Comparison of ENCODE assay signal across 8 cellular contexts in genomic region chr16:30570621-30571443, GRCh38. TPM values are rescaled to one million over a fixed set of nuclear protein-coding genes. Genes with fewer than 3 reads are reported as not detected.
A peak's percentile ranks its signal among the peaks of the same experiment; 100 is the strongest.
DNase-seq lines count a peak whose midpoint lies in the region; ATAC-seq and TF ChIP-seq lines count a peak whose summit lies in the region.

No MANE protein-coding gene starts in this region.

- no peaks in the 10 kb centered on the region for H3K9me3 Mint-ChIP-seq in HFFc6
- H3K9me3 Mint-ChIP-seq in activated naive CD8-positive, alpha-beta T cell treated with anti-CD3 and anti-CD28 coated beads, Interleukin-2, amount 10 ng/mL, durations not matched to agents 7 days and 5 days = no peaks in the 10 kb centered on the region

- no peaks in the 10 kb centered on the region for H3K9me3 ChIP-seq in BE2C
- H3K9me3 ChIP-seq in left ventricle myocardium inferior (replicated peaks) = no peaks in the 10 kb centered on the region
- no peaks in the 10 kb centered on the region for H3K9me3 ChIP-seq in psoas muscle

- no peak for TF ChIP-seq CTCF in BE2C (IDR thresholded peaks at IDR 0.05; ENCODE audit: low read depth, low read length)
- no peak for TF ChIP-seq CTCF in HFFc6 (IDR thresholded peaks at IDR 0.05)
- TF ChIP-seq CTCF in left ventricle myocardium inferior (IDR thresholded peaks at IDR 0.05; ENCODE audit: borderline replicate concordance) = no peak
- TF ChIP-seq CTCF in psoas muscle (IDR thresholded peaks at IDR 0.05) = no peak

- H3K4me3 ChIP-seq in BE2C (ENCODE audit: low read depth, low read length) (peak overlapping the region; percentile 84), left ventricle myocardium inferior (peak overlapping the region; percentile 84), psoas muscle (peak overlapping the region; percentile 91)

- H3K4me1 ChIP-seq in BE2C (no peaks in the 10 kb centered on the region; the same call in 1 of the 2 replicates), left ventricle myocardium inferior (peaks cover 36% of the 10 kb centered on the region), psoas muscle (peaks cover 16% of the 10 kb centered on the region)

- intact Hi-C loops in left ventricle myocardium inferior (cut with micrococcal nuclease) = no loop called here
- intact Hi-C loops in psoas muscle (cut with DNase I) = loop anchor here in 1 of 2 donors (5.0 kb wide), 2 partner anchors 44 to 81 kb away; partner anchors contain the start of genes PRR14 and ZNF768

- ATAC-seq in activated naive CD8-positive, alpha-beta T cell treated with anti-CD3 and anti-CD28 coated beads, Interleukin-2, amount 10 ng/mL, durations not matched to agents 7 days and 5 days (ENCODE audit: low read depth) = no peak
- peak in 3 of 4 donors; percentile 1 to 14 (median 9) for ATAC-seq in psoas muscle
- no peak for ATAC-seq in HG03342 (IDR thresholded peaks at IDR 0.05; ENCODE audit: unreplicated experiment)

- peak overlapping the region; percentile 95 for H3K27ac Mint-ChIP-seq in HFFc6
- peak overlapping the region; percentile 90 for H3K27ac Mint-ChIP-seq in activated naive CD8-positive, alpha-beta T cell treated with anti-CD3 and anti-CD28 coated beads, Interleukin-2, amount 10 ng/mL, durations not matched to agents 7 days and 5 days

- no peaks in the 10 kb centered on the region for H3K36me3 Mint-ChIP-seq in HFFc6 (ENCODE audit: low read depth)
- peaks cover 8% of the 10 kb centered on the region for H3K36me3 Mint-ChIP-seq in activated naive CD8-positive, alpha-beta T cell treated with anti-CD3 and anti-CD28 coated beads, Interleukin-2, amount 10 ng/mL, durations not matched to agents 7 days and 5 days

- H3K36me3 ChIP-seq in BE2C (no peaks in the 10 kb centered on the region), left ventricle myocardium inferior (no peaks in the 10 kb centered on the region), psoas muscle (ENCODE audit: insufficient read depth in 1 of 2, low read depth in 1 of 2) (peaks cover 0 to 9% of the 10 kb centered on the region in 2 donors)

- DNase-seq in BE2C (peak; percentile 37), HFFc6 (peak; percentile 29), left ventricle myocardium inferior (no peak), psoas muscle (peak; percentile 33 to 64), islet precursor cell (no peak), MV-4-11 (lab: John Stamatoyannopoulos, UW) (no peak)
- no peak for DNase-seq in activated naive CD8-positive, alpha-beta T cell treated with anti-CD3 and anti-CD28 coated beads, Interleukin-2, amount 10 ng/mL, durations not matched to agents 7 days and 5 days

- H3K27me3 Mint-ChIP-seq in HFFc6 (ENCODE audit: insufficient read depth) = peaks cover 1% of the 10 kb centered on the region
- H3K27me3 Mint-ChIP-seq in activated naive CD8-positive, alpha-beta T cell treated with anti-CD3 and anti-CD28 coated beads, Interleukin-2, amount 10 ng/mL, durations not matched to agents 7 days and 5 days = no peaks in the 10 kb centered on the region

- H3K27me3 ChIP-seq in BE2C (no peaks in the 10 kb centered on the region), left ventricle myocardium inferior (ENCODE audit: low read depth) (no peaks in the 10 kb centered on the region), psoas muscle (ENCODE audit: insufficient read depth in 3 of 3, low read length in 2 of 3) (no peaks in the 10 kb centered on the region)

- WGBS in psoas muscle, 3 donors = 5 to 6% (median 6%) methylated on average over 21 to 22 of the region's 22 CpGs

- POLR2A ChIA-PET in activated naive CD8-positive, alpha-beta T cell treated with anti-CD3 and anti-CD28 coated beads, Interleukin-2, amount 10 ng/mL, durations not matched to agents 7 days and 5 days (lab: Charles Lee) = interaction anchor here (0.6 to 3.5 kb wide), 25 partner anchors 9 to 447 kb away, joined by 3 to 68 read pairs (median 5); partner anchors contain the start of genes CORO1A, DCTPP1, FBRS and ITGAL

- peak overlapping the region; percentile 92 for H3K4me3 Mint-ChIP-seq in HFFc6
- H3K4me3 Mint-ChIP-seq in activated naive CD8-positive, alpha-beta T cell treated with anti-CD3 and anti-CD28 coated beads, Interleukin-2, amount 10 ng/mL, durations not matched to agents 7 days and 5 days = peak overlapping the region; percentile 86

- H3K4me1 Mint-ChIP-seq in HFFc6 (ENCODE audit: low read depth) = peaks cover 19% of the 10 kb centered on the region
- H3K4me1 Mint-ChIP-seq in activated naive CD8-positive, alpha-beta T cell treated with anti-CD3 and anti-CD28 coated beads, Interleukin-2, amount 10 ng/mL, durations not matched to agents 7 days and 5 days = peaks cover 39% of the 10 kb centered on the region

- H3K27ac ChIP-seq in left ventricle myocardium inferior (replicated peaks) (peak overlapping the region; percentile 99), psoas muscle (peak overlapping the region; percentile 97)

RNA-seq across cellular contexts. Expression of gene ZNF688, which starts 0.7 kb away (rescaled TPM):
- 19.9 TPM for polyA plus RNA-seq in BE2C (2012; ENCODE audit: insufficient read depth, insufficient read length, low read depth)
- 10 to 100 TPM in 1 of 6 experiments, 1 to 10 TPM in 5; 5.9 to 10.4 (median 7.6) TPM for total RNA-seq in HFFc6 (2021; fragmentation: NEBNext Ultra II Directional; extraction: Animal tissue kit (Norgen Biotek cat#: 25700))
- 10 to 100 TPM; 17.8 to 18.3 TPM for total RNA-seq in activated naive CD8-positive, alpha-beta T cell treated with anti-CD3 and anti-CD28 coated beads, Interleukin-2, amount 10 ng/mL, durations not matched to agents 7 days and 5 days
- total RNA-seq in left ventricle myocardium inferior (10.8 TPM), psoas muscle (10 to 100 TPM; 11.7 to 21.2 (median 16.5) TPM)
- polyA plus RNA-seq in psoas muscle = 10 to 100 TPM; 11.1 to 15.6 (median 13.5) TPM

RNA-seq across cellular contexts. Expression of gene ZNF764, which starts 12.7 kb away (rescaled TPM):
- 20.1 TPM for polyA plus RNA-seq in BE2C (2012; ENCODE audit: insufficient read depth, insufficient read length, low read depth)
- total RNA-seq in HFFc6 (2021; fragmentation: NEBNext Ultra II Directional; extraction: Animal tissue kit (Norgen Biotek cat#: 25700)) = 1 to 10 TPM; 5.1 to 6.8 (median 5.7) TPM
- total RNA-seq in activated naive CD8-positive, alpha-beta T cell treated with anti-CD3 and anti-CD28 coated beads, Interleukin-2, amount 10 ng/mL, durations not matched to agents 7 days and 5 days = 10 to 100 TPM; 20.9 to 23.3 TPM
- 8.9 TPM for total RNA-seq in left ventricle myocardium inferior
- total RNA-seq in psoas muscle = 1 to 10 TPM; 2.7 to 8.7 (median 5.2) TPM
- polyA plus RNA-seq in psoas muscle = 1 to 10 TPM; 1.9 to 5.1 (median 3.0) TPM

RNA-seq across cellular contexts. Expression of gene ZNF785, which starts 14.7 kb away (rescaled TPM):
- 33.5 TPM for polyA plus RNA-seq in BE2C (2012; ENCODE audit: insufficient read depth, insufficient read length, low read depth)
- total RNA-seq in HFFc6 (2021; fragmentation: NEBNext Ultra II Directional; extraction: Animal tissue kit (Norgen Biotek cat#: 25700)) = 10 to 100 TPM in 3 of 6 experiments, 1 to 10 TPM in 3; 7.3 to 12.2 (median 10.1) TPM
- 10 to 100 TPM; 22.3 to 24.8 TPM for total RNA-seq in activated naive CD8-positive, alpha-beta T cell treated with anti-CD3 and anti-CD28 coated beads, Interleukin-2, amount 10 ng/mL, durations not matched to agents 7 days and 5 days
- total RNA-seq in left ventricle myocardium inferior (7.1 TPM), psoas muscle (1 to 10 TPM; 3.4 to 5.4 (median 3.9) TPM)
- 1 to 10 TPM; 1.3 to 2.8 (median 1.5) TPM for polyA plus RNA-seq in psoas muscle

RNA-seq across cellular contexts. Expression of gene ZNF747, which starts 36.2 kb away (rescaled TPM):
- polyA plus RNA-seq in BE2C (2012; ENCODE audit: insufficient read depth, insufficient read length, low read depth) = 6.4 TPM
- total RNA-seq in HFFc6 (2021; fragmentation: NEBNext Ultra II Directional; extraction: Animal tissue kit (Norgen Biotek cat#: 25700)) = 1 to 10 TPM; 3.2 to 4.7 (median 3.8) TPM
- total RNA-seq in activated naive CD8-positive, alpha-beta T cell treated with anti-CD3 and anti-CD28 coated beads, Interleukin-2, amount 10 ng/mL, durations not matched to agents 7 days and 5 days = 10 to 100 TPM; 11.9 to 12.5 TPM
- total RNA-seq in left ventricle myocardium inferior = 8.9 TPM
- 10 to 100 TPM in 1 of 4 donors, 1 to 10 TPM in 3; 6.4 to 16.4 (median 8.9) TPM for total RNA-seq in psoas muscle
- polyA plus RNA-seq in psoas muscle = 10 to 100 TPM in 1 of 3 donors, 1 to 10 TPM in 2; 6.8 to 16.3 (median 7.9) TPM

RNA-seq across cellular contexts. Expression of gene ZNF689, which starts 39.4 kb away (rescaled TPM):
- polyA plus RNA-seq in BE2C (2012; ENCODE audit: insufficient read depth, insufficient read length, low read depth) = 26.6 TPM
- total RNA-seq in HFFc6 (2021; fragmentation: NEBNext Ultra II Directional; extraction: Animal tissue kit (Norgen Biotek cat#: 25700)) = 1 to 10 TPM; 6.9 to 8.7 (median 7.5) TPM
- 10 to 100 TPM; 12.7 to 14.4 TPM for total RNA-seq in activated naive CD8-positive, alpha-beta T cell treated with anti-CD3 and anti-CD28 coated beads, Interleukin-2, amount 10 ng/mL, durations not matched to agents 7 days and 5 days
- total RNA-seq in left ventricle myocardium inferior = 5.0 TPM
- total RNA-seq in psoas muscle = 1 to 10 TPM; 3.4 to 9.6 (median 5.8) TPM
- 1 to 10 TPM; 3.6 to 6.1 (median 5.4) TPM for polyA plus RNA-seq in psoas muscle

Comparison
In these comparisons a context has a peak if more than half of its experiments do, and no peak if none do; other contexts are left out.
1. DNase-seq: peak in BE2C (single experiment), HFFc6 (single experiment) and psoas muscle (2 of 2); none in activated naive CD8-positive, alpha-beta T cell treated with anti-CD3 and anti-CD28 coated beads, Interleukin-2, amount 10 ng/mL, durations not matched to agents 7 days and 5 days (single experiment), left ventricle myocardium inferior (single experiment), islet precursor cell (single experiment) and MV-4-11 (single experiment).
2. ATAC-seq: peak in psoas muscle (3 of 4); none in activated naive CD8-positive, alpha-beta T cell treated with anti-CD3 and anti-CD28 coated beads, Interleukin-2, amount 10 ng/mL, durations not matched to agents 7 days and 5 days (single experiment) and HG03342 (single experiment).
3. Peak in every context shown above with its lines, with median percentiles within 50 percentile points of each other: H3K4me3 ChIP-seq.